In genomic region chr15:73955326-73955725, GRCh38 we compare ENCODE assay signal across 2 cellular contexts.
TF ChIP-seq lines count a peak whose summit lies in the region.

No MANE protein-coding gene starts in this region.

TF ChIP-seq in SK-N-SH, 30 proteins besides CTCF, POLR2A, EP300 and RAD21 (continued from another document):
- TF ChIP-seq NFIC (IDR thresholded peaks at IDR 0.05; ENCODE audit: borderline replicate concordance) (no peak), CHD2 (IDR thresholded peaks at IDR 0.05; ENCODE audit: low read length, partially characterized antibody) (no peak), FOXM1 (IDR thresholded peaks at IDR 0.05; ENCODE audit: low read depth) (no peak), TEAD4 (IDR thresholded peaks at IDR 0.05; ENCODE audit: borderline replicate concordance, insufficient read depth) (no peak)

TF ChIP-seq in SK-N-SH treated with all-trans-retinoic acid at 6 μM for 48 hours, 23 proteins besides CTCF, POLR2A, EP300 and RAD21 (continued from another document):
- TF ChIP-seq BACH2 (CRISPR knock-in tag; IDR thresholded peaks at IDR 0.05; ENCODE audit: borderline replicate concordance): no peak
